Comparison of ENCODE assay signal across 14 cellular contexts in genomic region chr20:44079968-44080560, GRCh38.
A peak's percentile ranks its signal among the peaks of the same experiment; 100 is the strongest.
DNase-seq lines count a peak whose midpoint lies in the region; ATAC-seq, FAIRE-seq and TF ChIP-seq lines count a peak whose summit lies in the region.
"Had no signal": no experiment of that assay in that cellular context is flagged by ENCODE, and none has a peak within 500 bp of the region (broad histone marks: within the 10 kb centered on the region; RNA-seq: fewer than 3 reads in every experiment).

No MANE protein-coding gene starts in this region.

- TF ChIP-seq RAD21 in HepG2 (CRISPR knock-in tag; IDR thresholded peaks at IDR 0.05), result no peak

- no peak overlapping the region for H3K4me3 Mint-ChIP-seq in progenitor cell of endocrine pancreas (ENCODE audit: low read depth)
- H3K4me3 Mint-ChIP-seq: endodermal cell, mesothelial cell of epicardium had no signal

- no peak for FAIRE-seq in HepG2 (lab: Jason Lieb, UNC)
- no peak for FAIRE-seq in H54 (lab: Jason Lieb, UNC)
- FAIRE-seq: colon had no signal

- no peaks in the 10 kb centered on the region for H4K20me1 ChIP-seq in HepG2 (ENCODE audit: insufficient read depth, low read length)

- TF ChIP-seq POLR2A in HepG2 (IDR thresholded peaks at IDR 0.05; ENCODE audit: insufficient read depth in 1 of 2, low read depth in 2 of 2, low read length in 2 of 2), result no peak
- no peak for TF ChIP-seq POLR2A in right lobe of liver (IDR thresholded peaks at IDR 0.05)
- TF ChIP-seq POLR2A in H54 (IDR thresholded peaks at IDR 0.05; ENCODE audit: low read depth, low read length), result no peak

- in situ Hi-C loops in HepG2 (cut with HindIII; ENCODE audit: extremely low pct_ligation_motif_present, low pct_unique_long_range_greater_than_20kb), result loop anchor here (5.0 kb wide), 2 partner anchors 328 to 633 kb away; no protein-coding TSS in a partner anchor

- no peak for TF ChIP-seq EP300 in HepG2 (IDR thresholded peaks at IDR 0.05; ENCODE audit: low read depth in 2 of 2, low read length in 2 of 2)
- no peak for TF ChIP-seq EP300 in HepG2 (CRISPR knock-in tag; IDR thresholded peaks at IDR 0.05; ENCODE audit: borderline replicate concordance)

- WGBS in HepG2 (ENCODE audit: low lambda C conversion rate), result 18% methylated on average over 12 of the region's 12 CpGs
- 41% methylated on average over 8 of the region's 12 CpGs for WGBS in right lobe of liver (ENCODE audit: insufficient coverage, low coverage, low lambda C conversion rate, missing lambda C conversion rate)

- DNase-seq in HepG2 (ENCODE audit: low spot score) (no peak), right lobe of liver (no peak), RPMI7951 (ENCODE audit: low read depth) (peak; percentile 76), fibroblast of the aortic adventitia (ENCODE audit: low read depth) (peak; percentile 45), NCI-H510A treated with DMSO at 0.1 percent for 48 hours (lab: John Stamatoyannopoulos, UW) (no peak), progenitor cell of endocrine pancreas (ENCODE audit: low spot score, unreplicated experiment) (no peak), GM03348 (ENCODE audit: low spot score) (no peak), H54 (ENCODE audit: insufficient read length, low spot score) (no peak)

- H3K36me3 Mint-ChIP-seq in progenitor cell of endocrine pancreas (ENCODE audit: insufficient read depth), result no peaks in the 10 kb centered on the region
- H3K36me3 Mint-ChIP-seq: mesothelial cell of epicardium had no signal

- H3K9me3 ChIP-seq in HepG2 (ENCODE audit: low read length) (no peaks in the 10 kb centered on the region), right lobe of liver (no peaks in the 10 kb centered on the region)
- H3K9me3 ChIP-seq: ascending aorta, transverse colon had no signal

- no TSS peak for BruUV-seq in HepG2 (replicated peaks; lab: Mats Ljungman, UMichigan)

- peak; percentile 20; the same call in 2 of the 3 replicates for ATAC-seq in HepG2
- ATAC-seq in right lobe of liver, result no peak

- peaks cover 6% of the 10 kb centered on the region for H3K27me3 Mint-ChIP-seq in progenitor cell of endocrine pancreas

- CTCF ChIA-PET in HepG2 (lab: Yijun Ruan, JAX; ENCODE audit: low intra/inter-chr PET ratio, low total read pairs), result interaction anchor here (1.2 to 3.6 kb wide), 4 partner anchors 24 to 631 kb away, joined by 5 to 74 read pairs (median 38); no protein-coding TSS in a partner anchor

- H3K9ac ChIP-seq in HepG2 (ENCODE audit: insufficient read depth, low read depth, low read length), result no peak overlapping the region

- H3K27ac ChIP-seq in HepG2 (ENCODE audit: extremely low read length, insufficient read depth, low read length) (no peak overlapping the region), right lobe of liver (no peak overlapping the region)
- H3K27ac ChIP-seq: ascending aorta, HL-60, transverse colon had no signal

- no peaks in the 10 kb centered on the region for H3K4me1 Mint-ChIP-seq in progenitor cell of endocrine pancreas (ENCODE audit: low read depth)
- H3K4me1 Mint-ChIP-seq: mesothelial cell of epicardium had no signal

- H3K4me3 ChIP-seq in HepG2 (replicated peaks in 1 of 3; ENCODE audit: insufficient read depth in 1 of 3, low read depth in 2 of 3, low read length in 3 of 3), result no peak overlapping the region
- no peak overlapping the region for H3K4me3 ChIP-seq in right lobe of liver
- H3K4me3 ChIP-seq in fibroblast of the aortic adventitia (ENCODE audit: low read depth, low read length), result no peak overlapping the region
- H3K4me3 ChIP-seq: ascending aorta, transverse colon had no signal

- no peak overlapping the region for H3K27ac Mint-ChIP-seq in progenitor cell of endocrine pancreas
- H3K27ac Mint-ChIP-seq: endodermal cell, mesothelial cell of epicardium had no signal

- no peaks in the 10 kb centered on the region for H3K4me1 ChIP-seq in HepG2 (ENCODE audit: insufficient read depth, low read length)
- no peaks in the 10 kb centered on the region for H3K4me1 ChIP-seq in right lobe of liver
- H3K4me1 ChIP-seq: transverse colon had no signal

- no peaks in the 10 kb centered on the region for H3K36me3 ChIP-seq in HepG2 (replicated peaks in 1 of 2; ENCODE audit: control insufficient read depth in 1 of 2, insufficient read depth in 2 of 2, low read length in 2 of 2)
- no peaks in the 10 kb centered on the region for H3K36me3 ChIP-seq in right lobe of liver
- H3K36me3 ChIP-seq: ascending aorta, transverse colon had no signal

- intact Hi-C loops in HepG2 (cut with micrococcal nuclease; ENCODE audit: unreplicated experiment), result loop anchor here (1.0 kb wide), 1 partner anchor 24 kb away; no protein-coding TSS in a partner anchor
- intact Hi-C loops in right lobe of liver (cut with DNase I), result loop anchor here (5.0 kb wide), 2 partner anchors 328 to 633 kb away; no protein-coding TSS in a partner anchor

- TF ChIP-seq CTCF in HepG2 (CRISPR knock-in tag; IDR thresholded peaks at IDR 0.05), result no peak
- TF ChIP-seq CTCF in right lobe of liver (IDR thresholded peaks at IDR 0.05), result no peak
- no peak for TF ChIP-seq CTCF in fibroblast of the aortic adventitia (IDR thresholded peaks at IDR 0.05; ENCODE audit: insufficient read depth, low read length)
- no peak for TF ChIP-seq CTCF in progenitor cell of endocrine pancreas (IDR thresholded peaks at IDR 0.05; ENCODE audit: unreplicated experiment)

- H3K9me3 Mint-ChIP-seq in progenitor cell of endocrine pancreas (ENCODE audit: low read depth), result no peaks in the 10 kb centered on the region
- H3K9me3 Mint-ChIP-seq: endodermal cell, mesothelial cell of epicardium had no signal

- H3K27me3 ChIP-seq in HepG2 (ENCODE audit: control insufficient read depth in 1 of 2, insufficient read depth in 2 of 2, low read length in 2 of 2) (peaks cover 5 to 53% of the 10 kb centered on the region in 2 experiments; a peak in 4 of 5 replicates), right lobe of liver (no peaks in the 10 kb centered on the region)
- H3K27me3 ChIP-seq: ascending aorta, transverse colon had no signal

- no peaks in the 10 kb centered on the region for H3K79me2 ChIP-seq in HepG2 (ENCODE audit: insufficient read depth, low read length)

- POLR2A ChIA-PET in HepG2 (lab: Yijun Ruan, JAX), result no interaction called here

- no peak overlapping the region for H3K4me2 ChIP-seq in HepG2 (ENCODE audit: low read depth, low read length)

- no peak overlapping the region for H2AFZ ChIP-seq in HepG2 (ENCODE audit: low read length)

TF ChIP-seq in HepG2, 621 proteins besides CTCF, POLR2A, EP300 and RAD21:
- TF ChIP-seq ATF7 (IDR thresholded peaks at IDR 0.05) (peak; percentile 55), ATF7 (CRISPR knock-in tag; IDR thresholded peaks at IDR 0.05) (no peak), ZNF274 (CRISPR knock-in tag; IDR thresholded peaks at IDR 0.05) (0 out of 2 replicates have a peak, but pooled peaks have one; percentile 24), MAFK (conservative IDR thresholded peaks at IDR 0.05 in 1 of 2, IDR thresholded peaks at IDR 0.05 in 1 of 2; ENCODE audit: low read length in 2 of 2) (peak; percentile 76 to 78), MAFG (CRISPR knock-in tag; IDR thresholded peaks at IDR 0.05) (peak; percentile 27; the same call in 1 of the 2 replicates), IKZF1 (IDR thresholded peaks at IDR 0.05) (no peak), MAFF (IDR thresholded peaks at IDR 0.05; ENCODE audit: low read depth, low read length) (peak; percentile 50), CREB1 (IDR thresholded peaks at IDR 0.05) (peak; percentile 86), CREB1 (CRISPR knock-in tag; IDR thresholded peaks at IDR 0.05) (no peak), NKX3-1 (CRISPR knock-in tag; IDR thresholded peaks at IDR 0.05) (no peak), E2F2 (CRISPR knock-in tag; IDR thresholded peaks at IDR 0.05; ENCODE audit: borderline replicate concordance) (no peak)

Comparison
In these comparisons a context has a peak if more than half of its experiments do, and no peak if none do; other contexts are left out.
1. DNase-seq: peak in RPMI7951 (single experiment) and fibroblast of the aortic adventitia (single experiment); none in HepG2 (single experiment), right lobe of liver (0 of 3), NCI-H510A treated with DMSO at 0.1 percent for 48 hours (single experiment), progenitor cell of endocrine pancreas (single experiment), GM03348 (single experiment) and H54 (single experiment).